8 cellular contexts compared by ENCODE assay signal in the genomic region with DNA sequence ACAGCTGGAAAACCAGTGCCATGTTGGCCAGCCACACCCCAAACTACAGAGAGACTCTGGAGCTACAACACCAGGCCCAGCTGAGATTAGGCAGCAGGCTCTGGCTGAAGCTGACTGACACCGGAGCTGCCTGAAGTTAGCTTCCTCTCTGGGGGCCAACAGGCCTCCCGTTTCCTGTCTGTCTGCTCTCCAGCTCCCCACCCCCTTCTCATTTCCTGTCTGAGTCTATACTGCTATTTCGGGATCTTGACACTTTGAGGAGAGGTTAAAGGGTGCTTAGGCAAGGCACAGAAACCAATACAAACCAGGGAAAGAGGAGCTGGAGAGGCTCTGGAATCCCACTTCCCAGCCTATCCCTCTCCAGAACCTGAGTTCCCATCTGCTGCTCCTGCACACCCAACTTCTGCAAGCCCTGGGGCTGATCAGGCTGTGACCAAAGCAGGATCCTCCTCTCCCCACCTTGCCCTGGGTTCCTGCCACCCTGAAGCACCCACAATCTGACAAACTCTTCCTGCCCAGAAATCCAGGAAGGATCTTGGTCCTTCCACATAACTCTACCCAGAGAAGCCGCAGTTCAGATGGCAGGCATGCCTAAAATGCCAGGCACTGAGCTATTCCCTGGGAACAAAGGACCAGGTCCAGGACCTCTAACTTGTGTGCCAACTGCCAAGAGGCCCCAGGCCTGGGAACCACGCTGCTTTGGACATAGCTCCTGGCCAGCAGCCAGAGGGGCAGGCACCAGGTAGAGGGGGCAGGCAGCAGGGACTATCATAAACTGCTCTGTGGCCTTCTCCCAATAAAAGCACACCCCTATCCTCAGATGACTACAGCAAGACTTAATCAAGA. TPM values are rescaled to one million over a fixed set of nuclear protein-coding genes. Genes with fewer than 3 reads are reported as not detected.
DNase-seq lines count a peak whose midpoint lies in the region; ATAC-seq and TF ChIP-seq lines count a peak whose summit lies in the region.

No MANE protein-coding gene starts in this region.

- peak overlapping the region; percentile 67 to 73 for H3K4me3 Mint-ChIP-seq in activated T-cell treated with anti-CD3 and anti-CD28 coated beads, Interleukin-2, amount 50 U/mL, for 72 hours

- intact Hi-C loops in PC-3 (cut with micrococcal nuclease): no loop called here
- intact Hi-C loops in psoas muscle (cut with DNase I): no loop called here
- intact Hi-C loops in upper lobe of right lung (cut with DNase I): no loop called here

- 6 to 9% (median 8%) methylated on average over 5 of the region's 5 CpGs for WGBS in psoas muscle, 3 donors

- H3K4me3 ChIP-seq in PC-3 (ENCODE audit: low read length): no peak overlapping the region
- peak overlapping the region; percentile 17 for H3K4me3 ChIP-seq in psoas muscle
- H3K4me3 ChIP-seq in upper lobe of right lung: no peak overlapping the region

- ATAC-seq in GM18511 (IDR thresholded peaks at IDR 0.05; ENCODE audit: unreplicated experiment) (peak; percentile 77), HG02943 (IDR thresholded peaks at IDR 0.05; ENCODE audit: low read depth, unreplicated experiment) (peak; percentile 65), PC-3 (peak; percentile 78), psoas muscle (peak; percentile 93 to 96 (median 94)), upper lobe of right lung (peak; percentile 92)
- ATAC-seq in activated T-cell treated with anti-CD3 and anti-CD28 coated beads, Interleukin-2, amount 50 U/mL, for 72 hours (replicated peaks in 1 of 2): peak; percentile 78 to 84

- H2AFZ ChIP-seq in PC-3 (ENCODE audit: low read length): peak overlapping the region; percentile 49; the same call in 1 of the 2 replicates

- H3K27ac ChIP-seq in PC-3 (ENCODE audit: low read length) (no peak overlapping the region), psoas muscle (peak overlapping the region; percentile 87), upper lobe of right lung (peak overlapping the region; percentile 83)

- H3K4me1 ChIP-seq in PC-3 (ENCODE audit: insufficient read depth, low read length) (peaks cover 7% of the 10 kb centered on the region; the same call in 1 of the 2 replicates), psoas muscle (peaks cover 40% of the 10 kb centered on the region), upper lobe of right lung (peaks cover 47% of the 10 kb centered on the region)

- H4K20me1 ChIP-seq in PC-3 (ENCODE audit: low read length): no peaks in the 10 kb centered on the region

- no peak overlapping the region for H3K4me2 ChIP-seq in PC-3 (ENCODE audit: low read length)

- peaks cover 78% of the 10 kb centered on the region for H3K4me1 Mint-ChIP-seq in activated T-cell treated with anti-CD3 and anti-CD28 coated beads, Interleukin-2, amount 50 U/mL, for 72 hours (ENCODE audit: low read depth)

- no peak overlapping the region for H3K9ac ChIP-seq in PC-3 (ENCODE audit: low read length)

- peak overlapping the region; percentile 94 for H3K27ac Mint-ChIP-seq in activated T-cell treated with anti-CD3 and anti-CD28 coated beads, Interleukin-2, amount 50 U/mL, for 72 hours

- CTCF ChIA-PET in PC-3 (lab: Charles Lee): interaction anchor here (0.8 kb wide), 1 partner anchor 393 kb away, joined by 5 read pairs; no protein-coding TSS in a partner anchor

- no peaks in the 10 kb centered on the region for H3K9me2 ChIP-seq in PC-3 (replicated peaks; ENCODE audit: low read length)

- TF ChIP-seq CTCF in PC-3 (conservative IDR thresholded peaks at IDR 0.05; ENCODE audit: low read depth, low read length): no peak
- no peak for TF ChIP-seq CTCF in psoas muscle (IDR thresholded peaks at IDR 0.05)
- no peak for TF ChIP-seq CTCF in upper lobe of right lung (IDR thresholded peaks at IDR 0.05)

- H3K36me3 ChIP-seq in PC-3 (ENCODE audit: low read depth, low read length) (no peaks in the 10 kb centered on the region), psoas muscle (ENCODE audit: insufficient read depth in 1 of 2, low read depth in 1 of 2) (peaks cover 0 to 2% of the 10 kb centered on the region in 2 donors), upper lobe of right lung (peaks cover 7% of the 10 kb centered on the region)

- DNase-seq in PC-3 (peak; percentile 44), foreskin melanocyte (peak; percentile 76), psoas muscle (peak; percentile 75 to 89), upper lobe of right lung (peak; percentile 73), SK-N-DZ (ENCODE audit: low spot score) (no peak)
- DNase-seq in activated T-cell treated with anti-CD3 and anti-CD28 coated beads, Interleukin-2, amount 50 U/mL, for 72 hours: peak; percentile 76 to 78

- H3K9me3 Mint-ChIP-seq in activated T-cell treated with anti-CD3 and anti-CD28 coated beads, Interleukin-2, amount 50 U/mL, for 72 hours: no peaks in the 10 kb centered on the region

- H3K9me3 ChIP-seq in PC-3 (ENCODE audit: low read length) (no peaks in the 10 kb centered on the region), psoas muscle (no peaks in the 10 kb centered on the region), upper lobe of right lung (no peaks in the 10 kb centered on the region)

- H3K27me3 ChIP-seq in PC-3 (ENCODE audit: low read length) (no peaks in the 10 kb centered on the region), psoas muscle (ENCODE audit: insufficient read depth in 3 of 3, low read length in 2 of 3) (no peaks in the 10 kb centered on the region), upper lobe of right lung (no peaks in the 10 kb centered on the region)

- H3K36me3 Mint-ChIP-seq in activated T-cell treated with anti-CD3 and anti-CD28 coated beads, Interleukin-2, amount 50 U/mL, for 72 hours (ENCODE audit: insufficient read depth in 2 of 2): peaks cover 0 to 10% of the 10 kb centered on the region in 2 donors

- no peaks in the 10 kb centered on the region for H3K79me2 ChIP-seq in PC-3 (ENCODE audit: low read length)

- H3F3A ChIP-seq in PC-3 (ENCODE audit: low read length, unreplicated experiment): no peaks in the 10 kb centered on the region

- no TSS peak for BruUV-seq in PC-3 (replicated peaks; lab: Mats Ljungman, UMichigan)

- POLR2A ChIA-PET in PC-3 (lab: Charles Lee; ENCODE audit: unreplicated experiment): no interaction called here

- no peaks in the 10 kb centered on the region for H3K27me3 Mint-ChIP-seq in activated T-cell treated with anti-CD3 and anti-CD28 coated beads, Interleukin-2, amount 50 U/mL, for 72 hours (ENCODE audit: low read depth)

RNA-seq across cellular contexts. Expression of gene PRPF40B, which starts 39.9 kb away (rescaled TPM):
- 16.2 and 17.7 TPM in 2 replicates for total RNA-seq in PC-3 (2014; rRNA removed)
- total RNA-seq in activated T-cell treated with anti-CD3 and anti-CD28 coated beads, Interleukin-2, amount 50 U/mL, for 72 hours: 10 to 100 TPM in 1 of 2 donors, 1 to 10 TPM in 1; 8.5 to 14.0 TPM
- 10 to 100 TPM; 24.5 to 26.1 (median 25.3) TPM for total RNA-seq in psoas muscle
- 10 to 100 TPM; 10.1 to 18.8 (median 15.7) TPM for polyA plus RNA-seq in psoas muscle
- total RNA-seq in upper lobe of right lung: 19.9 TPM
- polyA plus RNA-seq in SK-N-DZ (2014; cell fraction: cytosol; rRNA removed): 11.2 and 12.7 TPM in 2 replicates
- polyA plus RNA-seq in SK-N-DZ (2014; cell fraction: nucleus; rRNA removed): 60.3 and 78.8 TPM in 2 replicates

RNA-seq across cellular contexts. Expression of gene FMNL3, which starts 44.0 kb away (rescaled TPM):
- total RNA-seq in PC-3 (2014; rRNA removed) (5.2 and 6.2 TPM in 2 replicates), psoas muscle (10 to 100 TPM in 1 of 4 donors, 1 to 10 TPM in 3; 5.5 to 11.3 (median 7.8) TPM), upper lobe of right lung (40.3 TPM)
- total RNA-seq in activated T-cell treated with anti-CD3 and anti-CD28 coated beads, Interleukin-2, amount 50 U/mL, for 72 hours: 10 to 100 TPM; 40.6 to 42.0 TPM
- 1 to 10 TPM; 1.5 to 3.2 (median 1.8) TPM for polyA plus RNA-seq in psoas muscle
- 9.6 and 14.1 TPM in 2 replicates for polyA plus RNA-seq in SK-N-DZ (2014; cell fraction: cytosol; rRNA removed)
- polyA plus RNA-seq in SK-N-DZ (2014; cell fraction: nucleus; rRNA removed): 18.7 and 25.6 TPM in 2 replicates

RNA-seq across cellular contexts. Expression of gene FAM186B, which starts 57.8 kb away (rescaled TPM):
- total RNA-seq in PC-3 (2014; rRNA removed) (0.80 and 1.1 TPM in 2 replicates), psoas muscle (under 1 TPM; 0.44 to 0.63 (median 0.46) TPM), upper lobe of right lung (0.75 TPM)
- under 1 TPM; 0.74 to 0.82 TPM for total RNA-seq in activated T-cell treated with anti-CD3 and anti-CD28 coated beads, Interleukin-2, amount 50 U/mL, for 72 hours
- under 1 TPM; 0.04 to 1.00 (median 0.23) TPM for polyA plus RNA-seq in psoas muscle
- 0.10 and 0.48 TPM in 2 replicates for polyA plus RNA-seq in SK-N-DZ (2014; cell fraction: cytosol; rRNA removed)
- 0.25 TPM in 1 of 2 replicates, not detected in the other for polyA plus RNA-seq in SK-N-DZ (2014; cell fraction: nucleus; rRNA removed)
